In the genomic region with DNA sequence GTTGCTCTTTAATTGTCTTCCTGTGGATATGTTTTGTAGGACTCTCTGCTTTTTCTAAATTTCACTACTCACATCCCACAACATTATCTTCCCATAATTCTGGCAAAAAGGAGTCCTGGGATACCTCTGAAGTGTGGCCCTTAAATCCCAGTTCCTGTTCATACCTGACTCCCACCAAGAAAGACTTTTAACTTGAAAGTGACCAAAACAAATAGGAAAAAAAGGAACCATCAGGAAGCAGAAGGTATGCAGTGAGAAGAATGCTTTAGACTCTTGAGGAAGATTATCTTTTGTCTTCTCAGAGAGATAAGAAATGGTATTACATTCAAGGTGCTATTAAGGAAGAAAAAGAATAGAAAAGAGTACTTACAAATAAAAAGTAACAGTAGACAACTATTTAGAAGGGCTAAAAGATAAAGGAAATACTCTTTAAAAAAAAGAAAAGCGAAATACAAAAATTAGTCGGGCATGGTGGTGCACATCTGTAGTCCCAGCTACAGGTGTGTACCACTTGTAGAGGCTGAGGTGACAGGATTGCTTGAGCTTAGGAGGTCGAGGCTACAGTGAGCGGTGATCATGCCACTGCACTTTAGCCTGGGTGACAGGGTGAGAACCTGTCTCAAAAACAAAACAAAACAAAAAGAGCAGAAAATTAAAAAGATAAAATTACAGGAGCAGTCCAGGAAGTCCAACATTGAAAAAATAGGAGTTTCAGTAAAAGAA, we compare ENCODE assay signal across 11 cellular contexts.
"Had no signal": no experiment of that assay in that cellular context is flagged by ENCODE, and none has a peak within 500 bp of the region (broad histone marks: within the 10 kb centered on the region; RNA-seq: fewer than 3 reads in every experiment).

No MANE protein-coding gene starts in this region.

- H3K27me3 ChIP-seq: heart left ventricle, right atrium auricular region had no signal

- H3K4me1 Mint-ChIP-seq: activated naive CD8-positive, alpha-beta T cell treated with anti-CD3 and anti-CD28 coated beads, Interleukin-2, amount 10 ng/mL, durations not matched to agents 7 days and 5 days had no signal

- H3K4me3 ChIP-seq: heart left ventricle, right atrium auricular region had no signal

- H3K27ac Mint-ChIP-seq: activated naive CD8-positive, alpha-beta T cell treated with anti-CD3 and anti-CD28 coated beads, Interleukin-2, amount 10 ng/mL, durations not matched to agents 7 days and 5 days had no signal

- ATAC-seq: heart left ventricle had no signal

- DNase-seq: activated gamma-delta T cell treated with Interleukin-2 at 50 U/mL for 16 hours; activated naive CD8-positive, alpha-beta T cell treated with anti-CD3 and anti-CD28 coated beads, Interleukin-2, amount 10 ng/mL, durations not matched to agents 7 days and 5 days; activated T-cell treated with anti-CD3 and anti-CD28 coated beads for 4 hours; aorta; heart left ventricle; mesenchymal stem cell; posterior cingulate gyrus; small intestine; T-helper 9 cell; trophoblast cell had no signal

- H3K27me3 Mint-ChIP-seq: activated naive CD8-positive, alpha-beta T cell treated with anti-CD3 and anti-CD28 coated beads, Interleukin-2, amount 10 ng/mL, durations not matched to agents 7 days and 5 days had no signal

- H3K9me3 ChIP-seq: heart left ventricle, right atrium auricular region had no signal

- H3K4me3 Mint-ChIP-seq: activated naive CD8-positive, alpha-beta T cell treated with anti-CD3 and anti-CD28 coated beads, Interleukin-2, amount 10 ng/mL, durations not matched to agents 7 days and 5 days had no signal

- H3K9me3 Mint-ChIP-seq: activated naive CD8-positive, alpha-beta T cell treated with anti-CD3 and anti-CD28 coated beads, Interleukin-2, amount 10 ng/mL, durations not matched to agents 7 days and 5 days had no signal

- H3K27ac ChIP-seq: heart left ventricle, right atrium auricular region had no signal
